Comparison of ENCODE assay signal across 19 cellular contexts in the genomic region with DNA sequence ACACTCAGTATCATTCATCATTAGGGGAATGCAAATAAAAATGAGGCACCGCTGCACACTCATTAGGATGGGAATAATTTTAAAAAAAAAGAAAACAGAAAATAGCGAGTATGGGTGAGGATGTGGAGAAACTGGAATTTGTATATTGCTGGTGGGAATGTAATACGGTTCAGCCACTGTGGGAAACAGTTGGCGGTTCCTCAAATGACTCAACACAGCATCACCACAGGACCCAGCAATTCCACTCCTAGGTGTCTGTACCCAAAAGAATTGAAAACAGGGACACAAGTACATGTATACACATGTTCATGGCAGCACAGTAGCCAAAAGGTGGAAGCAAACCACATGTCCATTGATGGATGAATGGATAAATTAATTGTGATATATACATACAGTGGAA. TPM values are rescaled to one million over a fixed set of nuclear protein-coding genes. Genes with fewer than 3 reads are reported as not detected.
DNase-seq lines count a peak whose midpoint lies in the region; TF ChIP-seq lines count a peak whose summit lies in the region.
"Had no signal": no experiment of that assay in that cellular context is flagged by ENCODE, and none has a peak within 500 bp of the region (broad histone marks: within the 10 kb centered on the region; RNA-seq: fewer than 3 reads in every experiment).

No MANE protein-coding gene starts in this region.

- no peak overlapping the region for H3K18ac ChIP-seq in mesenchymal stem cell (ENCODE audit: low read depth in 1 of 2, low read length in 2 of 2)

- WGBS in mesenchymal stem cell = 86% methylated on average over 3 of the region's 4 CpGs

- H4K91ac ChIP-seq in mesenchymal stem cell (ENCODE audit: low read length) = no peak overlapping the region

- H2BK120ac ChIP-seq in mesenchymal stem cell (ENCODE audit: low read depth, low read length) = no peak overlapping the region

- H3K4me1 ChIP-seq in mesenchymal stem cell (ENCODE audit: control insufficient read depth, insufficient read depth, low read depth, low read length) (peaks cover 2% of the 10 kb centered on the region), uterus (no peaks in the 10 kb centered on the region), SJCRH30 (no peaks in the 10 kb centered on the region)
- H3K4me1 ChIP-seq: testis had no signal

- H3K36me3 ChIP-seq in mesenchymal stem cell (ENCODE audit: control insufficient read depth in 1 of 2, insufficient read depth in 2 of 2, low read depth in 1 of 2, low read length in 2 of 2) (no peaks in the 10 kb centered on the region), uterus (no peaks in the 10 kb centered on the region), SJCRH30 (no peaks in the 10 kb centered on the region)
- H3K36me3 ChIP-seq: cardiac muscle cell had no signal

- TF ChIP-seq POLR2A in uterus (IDR thresholded peaks at IDR 0.05) = no peak

- H3K4me3 ChIP-seq in cardiac fibroblast (replicated peaks in 1 of 2; ENCODE audit: low read depth in 2 of 2, low read length in 2 of 2) = no peak overlapping the region
- no peak overlapping the region for H3K4me3 ChIP-seq in mesenchymal stem cell (ENCODE audit: insufficient read depth in 1 of 2, low read depth in 1 of 2, low read length in 2 of 2)
- H3K4me3 ChIP-seq in uterus = no peak overlapping the region
- H3K4me3 ChIP-seq in SJCRH30 = no peak overlapping the region
- H3K4me3 ChIP-seq: cardiac muscle cell, testis had no signal

- H2BK15ac ChIP-seq in mesenchymal stem cell (ENCODE audit: low read depth, poor library complexity, severe bottlenecking) = no peak overlapping the region

- H2AK5ac ChIP-seq in mesenchymal stem cell (ENCODE audit: low read length, severe bottlenecking) = no peak overlapping the region

- no peaks in the 10 kb centered on the region for H3K9me3 ChIP-seq in mesenchymal stem cell (ENCODE audit: control insufficient read depth, low read length)
- H3K9me3 ChIP-seq in uterus = no peaks in the 10 kb centered on the region
- 0 out of 2 replicates have a peak, but pooled peaks cover 3% of the 10 kb centered on the region for H3K9me3 ChIP-seq in SJCRH30 (replicated peaks)
- H3K9me3 ChIP-seq: testis had no signal

- intact Hi-C loops in uterus (cut with DNase I; ENCODE audit: low total_unique reads) = loop anchor here (10.0 kb wide), 1 partner anchor 254 kb away; no protein-coding TSS in a partner anchor

- H2BK12ac ChIP-seq in mesenchymal stem cell (ENCODE audit: low read length in 2 of 2) = no peak overlapping the region

- H4K8ac ChIP-seq in mesenchymal stem cell (ENCODE audit: low read length) = no peak overlapping the region

- no peak overlapping the region for H3K4ac ChIP-seq in mesenchymal stem cell (ENCODE audit: low read depth in 1 of 2, low read length in 2 of 2)

- DNase-seq in EH (ENCODE audit: low read depth) = peak; percentile 91
- DNase-seq in M059J (ENCODE audit: low read depth) = peak; percentile 79
- peak; percentile 26 to 81 for DNase-seq in cardiac fibroblast (ENCODE audit: low read depth in 2 of 2)
- DNase-seq in mesenchymal stem cell = peak; percentile 21
- no peak for DNase-seq in uterus
- DNase-seq in retina = no peak
- DNase-seq in NCI-H128 (lab: John Stamatoyannopoulos, UW; ENCODE audit: unreplicated experiment) = no peak
- no peak for DNase-seq in SJCRH30
- DNase-seq: activated naive CD4-positive, alpha-beta T cell treated with Interleukin-2 at 50 U/mL for 16 hours; CD4-positive, CD25-positive, alpha-beta regulatory T cell; hippocampal formation; left ventricle myocardium superior; naive thymus-derived CD4-positive, alpha-beta T cell; NCI-H1436; NCI-H345; testis had no signal

- H3K27me3 ChIP-seq in mesenchymal stem cell (ENCODE audit: control insufficient read depth in 1 of 2, insufficient read depth in 1 of 2, low read length in 2 of 2) = peaks cover 0 to 18% of the 10 kb centered on the region in 2 experiments
- no peaks in the 10 kb centered on the region for H3K27me3 ChIP-seq in uterus
- H3K27me3 ChIP-seq in SJCRH30 = no peaks in the 10 kb centered on the region
- H3K27me3 ChIP-seq: cardiac muscle cell, testis had no signal

- H3K27ac ChIP-seq in mesenchymal stem cell (ENCODE audit: low read length, poor library complexity, severe bottlenecking) (no peak overlapping the region), uterus (no peak overlapping the region), SJCRH30 (no peak overlapping the region)
- H3K27ac ChIP-seq: cardiac muscle cell, testis, VCaP had no signal

- no peak overlapping the region for H3K14ac ChIP-seq in mesenchymal stem cell (ENCODE audit: low read length in 2 of 2)

- no peak overlapping the region for H3K4me2 ChIP-seq in mesenchymal stem cell (ENCODE audit: low read length, poor library complexity, severe bottlenecking)

- H2BK5ac ChIP-seq in mesenchymal stem cell (ENCODE audit: low read depth, low read length, poor library complexity, severe bottlenecking) = no peak overlapping the region

- H3K23ac ChIP-seq in mesenchymal stem cell (ENCODE audit: low read length in 2 of 2) = no peak overlapping the region

- no peak overlapping the region for H3K9ac ChIP-seq in mesenchymal stem cell (ENCODE audit: low read length)

- no peaks in the 10 kb centered on the region for H3K79me1 ChIP-seq in mesenchymal stem cell (replicated peaks; ENCODE audit: low read length, poor library complexity, severe bottlenecking)

- TF ChIP-seq CTCF in cardiac fibroblast (IDR thresholded peaks at IDR 0.05; ENCODE audit: low read depth, low read length) (no peak), uterus (IDR thresholded peaks at IDR 0.05) (no peak)

- no peak overlapping the region for H2AFZ ChIP-seq in mesenchymal stem cell (ENCODE audit: low read depth, low read length)

RNA-seq across cellular contexts. Expression of a gene that starts 35.2 kb away (rescaled TPM):
- 26.4 and 39.3 TPM in 2 replicates for total RNA-seq in M059J (2014; rRNA removed; shearing (Covaris generic))
- polyA plus RNA-seq in mesenchymal stem cell (2013, experiment 1 of 2) = 256 TPM
- polyA plus RNA-seq in mesenchymal stem cell (2013, experiment 2 of 2) = 261 TPM
- 100 to 1,000 TPM in 1 of 4 donors, 10 to 100 TPM in 3; 32.0 to 187 (median 47.6) TPM for total RNA-seq in uterus
- 17.0 and 20.1 TPM in 2 replicates for total RNA-seq in SJCRH30 (2014; rRNA removed; shearing (Covaris generic))

RNA-seq across cellular contexts. Expression of a gene that starts 56.5 kb away (rescaled TPM):
- not detected in 2 replicates for total RNA-seq in M059J (2014; rRNA removed; shearing (Covaris generic))
- 0.01 TPM for polyA plus RNA-seq in mesenchymal stem cell (2013, experiment 1 of 2)
- not detected for polyA plus RNA-seq in mesenchymal stem cell (2013, experiment 2 of 2)
- under 1 TPM in 1 of 4 donors, not detected in 3; 0.21 TPM for total RNA-seq in uterus
- total RNA-seq in SJCRH30 (2014; rRNA removed; shearing (Covaris generic)) = not detected in 2 replicates
- total RNA-seq: cardiac muscle cell; CD4-positive, CD25-positive, alpha-beta regulatory T cell; left ventricle myocardium superior; naive thymus-derived CD4-positive, alpha-beta T cell had no signal
- polyA plus RNA-seq: CD4-positive, CD25-positive, alpha-beta regulatory T cell; IgD-negative memory B cell; naive thymus-derived CD4-positive, alpha-beta T cell had no signal

Comparison
In these comparisons a context has a peak if more than half of its experiments do, and no peak if none do; other contexts are left out.
1. DNase-seq: peak in EH (single experiment), M059J (single experiment), cardiac fibroblast (2 of 2) and mesenchymal stem cell (single experiment); none in uterus (0 of 2), retina (single experiment), NCI-H128 (single experiment) and SJCRH30 (0 of 2).